ENCODE assay signal across 16 cellular contexts in the genomic region with DNA sequence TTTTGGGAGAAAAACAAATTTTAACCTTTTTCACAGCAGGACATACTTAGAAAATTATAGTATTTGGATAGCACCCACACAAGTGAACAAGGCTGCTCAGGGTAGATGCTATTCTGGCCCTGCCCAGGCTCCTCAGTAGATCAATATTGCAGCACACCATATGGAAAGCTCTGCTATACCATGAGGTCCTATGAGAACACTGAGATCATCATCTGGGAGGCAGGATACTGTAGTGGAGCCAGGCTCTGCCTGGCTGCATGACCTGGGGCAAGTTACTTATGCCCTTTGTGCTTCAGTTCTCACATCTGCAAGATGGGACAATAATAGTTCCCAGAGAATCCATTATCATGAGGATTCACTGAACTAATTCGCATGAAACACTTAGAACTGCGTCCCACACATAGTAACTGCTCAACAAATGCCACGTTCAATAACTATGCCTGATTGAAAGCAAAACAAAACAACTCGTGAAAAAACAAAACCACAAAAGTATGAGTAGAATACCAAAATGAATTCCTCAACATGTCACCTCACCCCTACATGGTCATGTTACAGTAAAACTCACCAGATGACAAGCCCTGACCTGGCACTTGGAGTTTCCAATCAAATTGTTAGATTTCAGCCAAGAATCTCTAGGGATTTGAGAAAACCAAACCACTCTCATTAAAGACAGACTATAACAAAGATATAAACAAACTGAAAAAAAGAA. TPM values are rescaled to one million over a fixed set of nuclear protein-coding genes. Genes with fewer than 3 reads are reported as not detected.
DNase-seq lines count a peak whose midpoint lies in the region; ATAC-seq and TF ChIP-seq lines count a peak whose summit lies in the region.
"Had no signal": no experiment of that assay in that cellular context is flagged by ENCODE, and none has a peak within 500 bp of the region (broad histone marks: within the 10 kb centered on the region; RNA-seq: fewer than 3 reads in every experiment).

No MANE protein-coding gene starts in this region.

- H3K4me3 ChIP-seq in BE2C (ENCODE audit: low read depth, low read length), result no peak overlapping the region
- H3K4me3 ChIP-seq: HAP-1, SK-N-MC, vagina had no signal

- H3K9me3 ChIP-seq in BE2C, result no peaks in the 10 kb centered on the region
- H3K9me3 ChIP-seq: HAP-1, vagina had no signal

- TF ChIP-seq CTCF in BE2C (IDR thresholded peaks at IDR 0.05; ENCODE audit: low read depth, low read length), result no peak

- ATAC-seq in GM19023 (IDR thresholded peaks at IDR 0.05; ENCODE audit: unreplicated experiment), result peak; percentile 48
- peak; percentile 47 for ATAC-seq in HG03442 (IDR thresholded peaks at IDR 0.05; ENCODE audit: unreplicated experiment)
- no peak for ATAC-seq in HG03139 (IDR thresholded peaks at IDR 0.05; ENCODE audit: unreplicated experiment)

- H3K4me1 ChIP-seq in BE2C, result no peaks in the 10 kb centered on the region
- H3K4me1 ChIP-seq: vagina had no signal

- DNase-seq in GM03348 (ENCODE audit: low spot score) (peak; percentile 16), fibroblast of peridontal ligament (ENCODE audit: extremely low read depth) (peak; percentile 79), SW480 (ENCODE audit: low spot score) (no peak), glomerular visceral epithelial cell (ENCODE audit: extremely low spot score) (no peak), BE2C (no peak)
- DNase-seq: activated CD4-positive, alpha-beta T cell treated with anti-CD3 and anti-CD28 coated beads, Interleukin-2, amount 50 U/mL, for 4 hours; amygdala; COR-L47; effector memory CD4-positive, alpha-beta T cell; NCI-H1092 treated with DMSO at 0.1 percent for 48 hours had no signal

- H3K36me3 ChIP-seq in BE2C, result no peaks in the 10 kb centered on the region
- H3K36me3 ChIP-seq: HAP-1, vagina had no signal

- no peaks in the 10 kb centered on the region for H3K27me3 ChIP-seq in BE2C
- H3K27me3 ChIP-seq: vagina had no signal

RNA-seq across cellular contexts. Expression of a gene that starts 31.9 kb away (rescaled TPM):
- 9.6 TPM for polyA plus RNA-seq in BE2C (2012; ENCODE audit: insufficient read depth, insufficient read length, low read depth)

Comparison
In these comparisons a context has a peak if more than half of its experiments do, and no peak if none do; other contexts are left out.
1. DNase-seq: peak in GM03348 (single experiment) and fibroblast of peridontal ligament (single experiment); none in SW480 (single experiment), glomerular visceral epithelial cell (single experiment) and BE2C (single experiment).